In genomic region chr6:105920071-105920470, GRCh38 we compare ENCODE assay signal across 16 cellular contexts.
DNase-seq lines count a peak whose midpoint lies in the region; ATAC-seq and TF ChIP-seq lines count a peak whose summit lies in the region.
"Had no signal": no experiment of that assay in that cellular context is flagged by ENCODE, and none has a peak within 500 bp of the region (broad histone marks: within the 10 kb centered on the region; RNA-seq: fewer than 3 reads in every experiment).

No MANE protein-coding gene starts in this region.

- peaks cover 5% of the 10 kb centered on the region for H3K4me1 Mint-ChIP-seq in activated T-cell treated with anti-CD3 and anti-CD28 coated beads, Interleukin-2, amount 50 U/mL, for 4 hours (ENCODE audit: low read depth)
- H3K4me1 Mint-ChIP-seq in stimulated activated naive CD8-positive, alpha-beta T cell treated with anti-CD3 and anti-CD28 coated beads, Interleukin-15, Interleukin-2, amounts not matched to agents 100 ng/mL and 50 ng/mL, for 24 hours (ENCODE audit: low read depth), result peaks cover 11% of the 10 kb centered on the region
- no peaks in the 10 kb centered on the region for H3K4me1 Mint-ChIP-seq in CD4-positive, alpha-beta memory T cell
- H3K4me1 Mint-ChIP-seq: H9 had no signal

- H3K27ac ChIP-seq in RWPE2 (ENCODE audit: poor library complexity, severe bottlenecking) (no peak overlapping the region), epithelial cell of prostate (peak overlapping the region; percentile 74)
- no peak overlapping the region for H3K27ac ChIP-seq in CD4-positive, alpha-beta memory T cell (ENCODE audit: low read depth, low read length)
- H3K27ac ChIP-seq: Peyer's patch had no signal

- H3K27ac Mint-ChIP-seq in stimulated activated naive CD8-positive, alpha-beta T cell treated with anti-CD3 and anti-CD28 coated beads, Interleukin-15, Interleukin-2, amounts not matched to agents 100 ng/mL and 50 ng/mL, for 24 hours, result peak overlapping the region; percentile 15
- no peak overlapping the region for H3K27ac Mint-ChIP-seq in CD4-positive, alpha-beta memory T cell
- H3K27ac Mint-ChIP-seq: H9, IgD-negative memory B cell had no signal

- peaks cover 8% of the 10 kb centered on the region for H3K27me3 Mint-ChIP-seq in activated T-cell treated with anti-CD3 and anti-CD28 coated beads, Interleukin-2, amount 50 U/mL, for 4 hours (ENCODE audit: low read depth)
- H3K27me3 Mint-ChIP-seq in stimulated activated naive CD8-positive, alpha-beta T cell treated with anti-CD3 and anti-CD28 coated beads, Interleukin-15, Interleukin-2, amounts not matched to agents 100 ng/mL and 50 ng/mL, for 24 hours, result peaks cover 10% of the 10 kb centered on the region
- peaks cover 1% of the 10 kb centered on the region in 2 donors for H3K27me3 Mint-ChIP-seq in CD4-positive, alpha-beta memory T cell

- no peak for TF ChIP-seq CTCF in RWPE2 (IDR thresholded peaks at IDR 0.05; ENCODE audit: poor library complexity, severe bottlenecking)

- no peak for DNase-seq in activated T-cell treated with anti-CD3 and anti-CD28 coated beads, Interleukin-2, amount 50 U/mL, for 4 hours
- no peak for DNase-seq in activated T-cell treated with anti-CD3 and anti-CD28 coated beads for 4 hours
- DNase-seq in RWPE2 (ENCODE audit: low spot score), result no peak
- DNase-seq in epithelial cell of prostate (ENCODE audit: low read depth, low spot score), result peak; percentile 77
- DNase-seq in CD4-positive, alpha-beta memory T cell, result no peak
- DNase-seq: Calu3, H9, NCI-H1417, NCI-H1930, NCI-H2171 treated with DMSO at 0.1 percent for 48 hours, NCI-H774, Peyer's patch had no signal

- H3K4me1 ChIP-seq in RWPE2 (ENCODE audit: insufficient read depth, poor library complexity, severe bottlenecking), result no peaks in the 10 kb centered on the region
- no peaks in the 10 kb centered on the region for H3K4me1 ChIP-seq in CD4-positive, alpha-beta memory T cell (ENCODE audit: insufficient read depth, low read length)
- H3K4me1 ChIP-seq: Peyer's patch had no signal

- no peaks in the 10 kb centered on the region for H3K9me3 ChIP-seq in RWPE2 (ENCODE audit: severe bottlenecking)
- no peaks in the 10 kb centered on the region for H3K9me3 ChIP-seq in CD4-positive, alpha-beta memory T cell (ENCODE audit: control insufficient read depth in 1 of 2, low read length in 2 of 2)
- H3K9me3 ChIP-seq: Peyer's patch had no signal

- H3K27me3 ChIP-seq in RWPE2 (ENCODE audit: insufficient read depth, poor library complexity, severe bottlenecking), result no peaks in the 10 kb centered on the region
- no peaks in the 10 kb centered on the region for H3K27me3 ChIP-seq in CD4-positive, alpha-beta memory T cell (ENCODE audit: insufficient read depth, low read length)
- H3K27me3 ChIP-seq: Peyer's patch had no signal

- no peak overlapping the region for H3K4me3 ChIP-seq in RWPE2 (ENCODE audit: severe bottlenecking)
- no peak overlapping the region for H3K4me3 ChIP-seq in CD4-positive, alpha-beta memory T cell (ENCODE audit: low read length in 2 of 2)
- H3K4me3 ChIP-seq: GM12878, Peyer's patch had no signal

- POLR2A ChIA-PET in CD4-positive, alpha-beta memory T cell (lab: Charles Lee; ENCODE audit: partially characterized antibody), result no interaction called here

- ATAC-seq in activated T-cell treated with anti-CD3 and anti-CD28 coated beads, Interleukin-2, amount 50 U/mL, for 4 hours, result peak; percentile 77 to 84
- ATAC-seq in RWPE2 (ENCODE audit: low read depth) (peak; percentile 19; the same call in 1 of the 3 replicates), GM21529 (IDR thresholded peaks at IDR 0.05; ENCODE audit: unreplicated experiment) (no peak)
- ATAC-seq: GM12878 had no signal

- H3K9me3 Mint-ChIP-seq in activated T-cell treated with anti-CD3 and anti-CD28 coated beads, Interleukin-2, amount 50 U/mL, for 4 hours, result no peaks in the 10 kb centered on the region
- peaks cover 4% of the 10 kb centered on the region for H3K9me3 Mint-ChIP-seq in stimulated activated naive CD8-positive, alpha-beta T cell treated with anti-CD3 and anti-CD28 coated beads, Interleukin-15, Interleukin-2, amounts not matched to agents 100 ng/mL and 50 ng/mL, for 24 hours
- H3K9me3 Mint-ChIP-seq in CD4-positive, alpha-beta memory T cell, result no peaks in the 10 kb centered on the region
- H3K9me3 Mint-ChIP-seq: H9 had no signal

- no peaks in the 10 kb centered on the region for H3K36me3 Mint-ChIP-seq in activated T-cell treated with anti-CD3 and anti-CD28 coated beads, Interleukin-2, amount 50 U/mL, for 4 hours (ENCODE audit: insufficient read depth)
- H3K36me3 Mint-ChIP-seq in stimulated activated naive CD8-positive, alpha-beta T cell treated with anti-CD3 and anti-CD28 coated beads, Interleukin-15, Interleukin-2, amounts not matched to agents 100 ng/mL and 50 ng/mL, for 24 hours (ENCODE audit: low read depth), result no peaks in the 10 kb centered on the region
- no peaks in the 10 kb centered on the region for H3K36me3 Mint-ChIP-seq in CD4-positive, alpha-beta memory T cell
- H3K36me3 Mint-ChIP-seq: IgD-negative memory B cell had no signal

- H3K4me3 Mint-ChIP-seq in activated T-cell treated with anti-CD3 and anti-CD28 coated beads, Interleukin-2, amount 50 U/mL, for 4 hours, result no peak overlapping the region
- H3K4me3 Mint-ChIP-seq in stimulated activated naive CD8-positive, alpha-beta T cell treated with anti-CD3 and anti-CD28 coated beads, Interleukin-15, Interleukin-2, amounts not matched to agents 100 ng/mL and 50 ng/mL, for 24 hours, result no peak overlapping the region
- no peak overlapping the region for H3K4me3 Mint-ChIP-seq in CD4-positive, alpha-beta memory T cell
- H3K4me3 Mint-ChIP-seq: H9, IgD-negative memory B cell had no signal

- intact Hi-C loops in CD4-positive, alpha-beta memory T cell (cut with micrococcal nuclease), result no loop called here

- CTCF ChIA-PET in CD4-positive, alpha-beta memory T cell (lab: Charles Lee; ENCODE audit: partially characterized antibody), result no interaction called here

- no peaks in the 10 kb centered on the region for H3K36me3 ChIP-seq in RWPE2 (ENCODE audit: low read depth)
- no peaks in the 10 kb centered on the region for H3K36me3 ChIP-seq in CD4-positive, alpha-beta memory T cell (ENCODE audit: insufficient read depth, low read length)
- H3K36me3 ChIP-seq: Peyer's patch had no signal
